9 cellular contexts compared by ENCODE assay signal in the genomic region with DNA sequence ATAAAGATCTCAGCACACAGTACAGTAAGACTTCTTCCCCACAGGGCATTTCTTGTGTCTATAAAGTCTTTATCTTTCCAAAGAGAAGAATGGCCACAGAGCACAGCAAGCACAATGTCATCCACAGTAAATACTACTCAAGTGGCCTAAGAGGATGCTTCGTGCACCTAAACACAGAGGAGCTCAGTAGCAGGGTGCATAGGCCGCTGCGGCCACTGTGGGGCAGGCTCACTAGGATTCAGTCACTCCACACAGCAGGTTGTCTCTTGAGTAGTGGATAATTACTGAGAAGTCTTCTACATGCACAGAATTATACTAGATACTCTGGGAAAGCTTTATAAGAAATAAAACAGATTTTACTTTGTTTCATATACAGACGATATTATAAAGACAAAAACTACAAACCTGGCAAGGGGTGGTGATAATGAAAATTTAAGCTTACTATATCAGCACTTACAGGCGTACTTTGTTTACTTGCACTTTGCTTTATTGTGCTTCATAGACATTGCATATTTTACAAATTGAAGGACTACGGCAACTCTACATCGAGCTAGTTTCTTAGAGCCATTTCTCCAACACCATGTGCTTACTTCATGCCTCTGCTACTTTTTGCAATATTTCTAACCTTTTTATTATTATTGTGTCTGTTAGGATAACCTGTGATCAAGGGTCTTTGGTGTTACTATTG.
A peak's percentile ranks its signal among the peaks of the same experiment; 100 is the strongest.
DNase-seq lines count a peak whose midpoint lies in the region; ATAC-seq and TF ChIP-seq lines count a peak whose summit lies in the region.
"Had no signal": no experiment of that assay in that cellular context is flagged by ENCODE, and none has a peak within 500 bp of the region (broad histone marks: within the 10 kb centered on the region; RNA-seq: fewer than 3 reads in every experiment).

No MANE protein-coding gene starts in this region.

- no peaks in the 10 kb centered on the region for H3K79me1 ChIP-seq in mesendoderm (ENCODE audit: low read length)

- no peak overlapping the region for H2BK5ac ChIP-seq in mesendoderm (ENCODE audit: low read length)

- no peak overlapping the region for H4K8ac ChIP-seq in mesendoderm (ENCODE audit: low read depth, low read length)

- H2BK120ac ChIP-seq in mesendoderm (ENCODE audit: low read depth, low read length), result no peak overlapping the region

- no CpG with 5 or more reads among the region's 7 CpGs for WGBS in mesendoderm (ENCODE audit: extremely low coverage, insufficient coverage, low lambda C conversion rate)

- no peaks in the 10 kb centered on the region for H3K79me2 ChIP-seq in mesendoderm (ENCODE audit: control insufficient read depth, insufficient read depth, low read length)

- no peak overlapping the region for H3K4me3 Mint-ChIP-seq in stimulated activated memory B cell treated with anti-CD40 and anti-IgM and Interleukin-4, amounts not matched to agents 10 μg/mL and 1 μg/mL and 100 μg/mL, for 72 hours
- H3K4me3 Mint-ChIP-seq: naive B cell had no signal

- DNase-seq in GM06990 (ENCODE audit: extremely low read depth, insufficient read length) (no peak), astrocyte of the hippocampus (ENCODE audit: low read depth, low spot score) (peak; percentile 13), mesendoderm (peak; percentile 62), glomerular visceral epithelial cell (ENCODE audit: extremely low spot score) (no peak), NCI-H774 (lab: John Stamatoyannopoulos, UW) (no peak)
- DNase-seq: naive B cell had no signal

- H3K4me1 ChIP-seq in mesendoderm (ENCODE audit: control insufficient read depth, low read depth, low read length), result no peaks in the 10 kb centered on the region

- H3K27me3 Mint-ChIP-seq in stimulated activated memory B cell treated with anti-CD40 and anti-IgM and Interleukin-4, amounts not matched to agents 10 μg/mL and 1 μg/mL and 100 μg/mL, for 72 hours, result no peaks in the 10 kb centered on the region
- H3K27me3 Mint-ChIP-seq: naive B cell had no signal

- no peak overlapping the region for H3K9ac ChIP-seq in mesendoderm (ENCODE audit: low read length)

- H3K4me3 ChIP-seq in GM06990 (replicated peaks; ENCODE audit: low read depth, low read length) (no peak overlapping the region), mesendoderm (ENCODE audit: low read length) (no peak overlapping the region)

- H3K56ac ChIP-seq in mesendoderm (ENCODE audit: low read length), result no peak overlapping the region

- H4K5ac ChIP-seq in mesendoderm (ENCODE audit: low read length), result no peak overlapping the region

- H2BK15ac ChIP-seq in mesendoderm (replicated peaks; ENCODE audit: low read depth), result no peak overlapping the region

- H3K36me3 Mint-ChIP-seq in stimulated activated memory B cell treated with anti-CD40 and anti-IgM and Interleukin-4, amounts not matched to agents 10 μg/mL and 1 μg/mL and 100 μg/mL, for 72 hours, result no peaks in the 10 kb centered on the region
- H3K36me3 Mint-ChIP-seq: naive B cell had no signal

- H3K27ac ChIP-seq in mesendoderm (ENCODE audit: low read depth, low read length), result no peak overlapping the region

- no peak overlapping the region for H2AK5ac ChIP-seq in mesendoderm (ENCODE audit: low read length)

- no peak overlapping the region for H3K27ac Mint-ChIP-seq in stimulated activated memory B cell treated with anti-CD40 and anti-IgM and Interleukin-4, amounts not matched to agents 10 μg/mL and 1 μg/mL and 100 μg/mL, for 72 hours
- H3K27ac Mint-ChIP-seq: naive B cell had no signal

- H3K36me3 ChIP-seq in GM06990 (ENCODE audit: control insufficient read depth, insufficient read depth, low read length) (no peaks in the 10 kb centered on the region), mesendoderm (ENCODE audit: control insufficient read depth, insufficient read depth, low read length) (no peaks in the 10 kb centered on the region)

- H3K27me3 ChIP-seq in GM06990 (replicated peaks; ENCODE audit: control insufficient read depth, insufficient read depth, low read length), result no peaks in the 10 kb centered on the region
- no peaks in the 10 kb centered on the region for H3K27me3 ChIP-seq in mesendoderm (ENCODE audit: insufficient read depth, low read length, poor library complexity)

- H3K23ac ChIP-seq in mesendoderm (ENCODE audit: low read length), result no peak overlapping the region

- H3K4me1 Mint-ChIP-seq in stimulated activated memory B cell treated with anti-CD40 and anti-IgM and Interleukin-4, amounts not matched to agents 10 μg/mL and 1 μg/mL and 100 μg/mL, for 72 hours, result no peaks in the 10 kb centered on the region
- H3K4me1 Mint-ChIP-seq: naive B cell had no signal

- no peaks in the 10 kb centered on the region for H3K9me3 Mint-ChIP-seq in stimulated activated memory B cell treated with anti-CD40 and anti-IgM and Interleukin-4, amounts not matched to agents 10 μg/mL and 1 μg/mL and 100 μg/mL, for 72 hours

- TF ChIP-seq CTCF in GM06990 (IDR thresholded peaks at IDR 0.05; ENCODE audit: insufficient read depth, low read length, poor library complexity, severe bottlenecking), result peak; percentile 50

- H3K4me2 ChIP-seq in mesendoderm (ENCODE audit: low read length), result no peak overlapping the region

- H3K18ac ChIP-seq in mesendoderm (ENCODE audit: low read length), result no peak overlapping the region

- no peak overlapping the region for H3K4ac ChIP-seq in mesendoderm (ENCODE audit: low read depth, low read length)

- ATAC-seq in HG03159 (IDR thresholded peaks at IDR 0.05; ENCODE audit: unreplicated experiment) (peak; percentile 49), GM21381 (IDR thresholded peaks at IDR 0.05; ENCODE audit: unreplicated experiment) (no peak)
- ATAC-seq in stimulated activated memory B cell treated with anti-CD40 and anti-IgM and Interleukin-4, amounts not matched to agents 10 μg/mL and 1 μg/mL and 100 μg/mL, for 72 hours, result no peak

Comparison
In these comparisons a context has a peak if more than half of its experiments do, and no peak if none do; other contexts are left out.
1. DNase-seq: peak in astrocyte of the hippocampus (single experiment) and mesendoderm (single experiment); none in GM06990 (single experiment), glomerular visceral epithelial cell (single experiment) and NCI-H774 (single experiment).